In genomic region chr2:149598014-149598395, GRCh38 we compare ENCODE assay signal across 8 cellular contexts. TPM values are rescaled to one million over a fixed set of nuclear protein-coding genes. Genes with fewer than 3 reads are reported as not detected.
DNase-seq lines count a peak whose midpoint lies in the region; ATAC-seq and TF ChIP-seq lines count a peak whose summit lies in the region.

No MANE protein-coding gene starts in this region.

- H3K79me2 ChIP-seq in OCI-LY3 (ENCODE audit: low read length), result no peaks in the 10 kb centered on the region

- H3K36me3 Mint-ChIP-seq in activated CD4-positive, alpha-beta T cell treated with anti-CD3 and anti-CD28 coated beads for 36 hours (ENCODE audit: low read depth), result no peaks in the 10 kb centered on the region

- peaks cover 13% of the 10 kb centered on the region; the same call in 1 of the 2 replicates for H3K9me3 ChIP-seq in OCI-LY3 (ENCODE audit: insufficient read depth, low read length)
- H3K9me3 ChIP-seq in Peyer's patch, result no peaks in the 10 kb centered on the region
- no peaks in the 10 kb centered on the region for H3K9me3 ChIP-seq in effector memory CD4-positive, alpha-beta T cell (ENCODE audit: control insufficient read depth, low read length)

- H3K4me1 ChIP-seq in OCI-LY3 (ENCODE audit: low read length) (peaks cover 11% of the 10 kb centered on the region), foreskin keratinocyte (peaks cover 16% of the 10 kb centered on the region), Peyer's patch (peaks cover 0 to 8% (median 0%) of the 10 kb centered on the region in 4 donors)
- H3K4me1 ChIP-seq in effector memory CD4-positive, alpha-beta T cell (ENCODE audit: control insufficient read depth, insufficient read depth, low read length, poor library complexity, severe bottlenecking), result peaks cover 3% of the 10 kb centered on the region

- H3K27me3 ChIP-seq in OCI-LY3 (ENCODE audit: low read depth, low read length) (no peaks in the 10 kb centered on the region), foreskin keratinocyte (no peaks in the 10 kb centered on the region), Peyer's patch (no peaks in the 10 kb centered on the region)
- H3K27me3 ChIP-seq in effector memory CD4-positive, alpha-beta T cell (replicated peaks; ENCODE audit: control insufficient read depth, insufficient read depth, low read length, poor library complexity, severe bottlenecking), result no peaks in the 10 kb centered on the region

- ATAC-seq in activated CD4-positive, alpha-beta T cell treated with anti-CD3 and anti-CD28 coated beads for 36 hours, result peak; percentile 16
- peak; percentile 12 for ATAC-seq in foreskin keratinocyte
- ATAC-seq in stimulated activated naive CD8-positive, alpha-beta T cell treated with anti-CD3 and anti-CD28 coated beads, Interleukin-15, Interleukin-2, amounts not matched to agents 100 U/mL and 50 U/mL, for 24 hours, result peak; percentile 15

- H3K4me2 ChIP-seq in OCI-LY3 (ENCODE audit: low read length), result peak overlapping the region; percentile 69

- peaks cover 3% of the 10 kb centered on the region for H3K36me3 ChIP-seq in OCI-LY3 (replicated peaks; ENCODE audit: low read depth, low read length)
- no peaks in the 10 kb centered on the region for H3K36me3 ChIP-seq in Peyer's patch
- H3K36me3 ChIP-seq in effector memory CD4-positive, alpha-beta T cell (ENCODE audit: control insufficient read depth, insufficient read depth, low read length), result no peaks in the 10 kb centered on the region

- TF ChIP-seq POLR2A in Peyer's patch (IDR thresholded peaks at IDR 0.05), result no peak

- H3K27ac ChIP-seq in OCI-LY3 (ENCODE audit: low read length) (no peak overlapping the region), foreskin keratinocyte (peak overlapping the region; percentile 2), Peyer's patch (no peak overlapping the region)
- no peak overlapping the region for H3K27ac ChIP-seq in effector memory CD4-positive, alpha-beta T cell (ENCODE audit: insufficient read depth, low read length, poor library complexity, severe bottlenecking)

- POLR2A ChIA-PET in activated CD4-positive, alpha-beta T cell treated with anti-CD3 and anti-CD28 coated beads for 36 hours (lab: Charles Lee), result no interaction called here

- H4K20me1 ChIP-seq in OCI-LY3 (ENCODE audit: insufficient read depth, low read length), result no peaks in the 10 kb centered on the region

- peak overlapping the region; percentile 0 for H3K27ac Mint-ChIP-seq in activated CD4-positive, alpha-beta T cell treated with anti-CD3 and anti-CD28 coated beads for 36 hours

- no peak for DNase-seq in activated CD4-positive, alpha-beta T cell treated with anti-CD3 and anti-CD28 coated beads for 36 hours
- no peak for DNase-seq in activated CD4-positive, alpha-beta T cell treated with anti-CD3 and anti-CD28 coated beads, Interleukin-2, amount 50 U/mL, for 48 hours
- DNase-seq in foreskin keratinocyte (no peak), cerebellar nuclear complex (lab: John Stamatoyannopoulos, UW) (no peak), Peyer's patch (no peak)
- no peak for DNase-seq in stimulated activated naive CD8-positive, alpha-beta T cell treated with anti-CD3 and anti-CD28 coated beads, Interleukin-15, Interleukin-2, amounts not matched to agents 100 U/mL and 50 U/mL, for 24 hours
- DNase-seq in effector memory CD4-positive, alpha-beta T cell, result no peak

- peak overlapping the region; percentile 21; the same call in 1 of the 2 replicates for H3K9ac ChIP-seq in OCI-LY3 (ENCODE audit: low read length)

- H3K27me3 Mint-ChIP-seq in activated CD4-positive, alpha-beta T cell treated with anti-CD3 and anti-CD28 coated beads for 36 hours, result no peaks in the 10 kb centered on the region

- peaks cover 22% of the 10 kb centered on the region for H3K4me1 Mint-ChIP-seq in activated CD4-positive, alpha-beta T cell treated with anti-CD3 and anti-CD28 coated beads for 36 hours

- CTCF ChIA-PET in activated CD4-positive, alpha-beta T cell treated with anti-CD3 and anti-CD28 coated beads for 36 hours (lab: Charles Lee), result interaction anchor here (0.5 to 4.1 kb wide), 13 partner anchors 9 to 1834 kb away, joined by 3 to 20 read pairs (median 4); no protein-coding TSS in a partner anchor

- intact Hi-C loops in activated CD4-positive, alpha-beta T cell treated with anti-CD3 and anti-CD28 coated beads for 36 hours (cut with DNase I, micrococcal nuclease), result loop anchor here (2.0 to 5.0 kb wide), 4 partner anchors 43 to 1839 kb away; no protein-coding TSS in a partner anchor

- H3K4me3 Mint-ChIP-seq in activated CD4-positive, alpha-beta T cell treated with anti-CD3 and anti-CD28 coated beads for 36 hours, result no peak overlapping the region

- peak overlapping the region; percentile 65 for H3K4me3 ChIP-seq in OCI-LY3 (ENCODE audit: low read length)
- H3K4me3 ChIP-seq in Peyer's patch, result no peak overlapping the region
- no peak overlapping the region for H3K4me3 ChIP-seq in effector memory CD4-positive, alpha-beta T cell (ENCODE audit: insufficient read depth, low read depth, low read length, poor library complexity, severe bottlenecking)

- H3K9me3 Mint-ChIP-seq in activated CD4-positive, alpha-beta T cell treated with anti-CD3 and anti-CD28 coated beads for 36 hours (ENCODE audit: low read depth), result no peaks in the 10 kb centered on the region

- TF ChIP-seq CTCF in OCI-LY3 (IDR thresholded peaks at IDR 0.05; ENCODE audit: low read depth, low read length) (no peak), foreskin keratinocyte (conservative IDR thresholded peaks at IDR 0.05) (no peak), Peyer's patch (IDR thresholded peaks at IDR 0.05) (no peak)

- peak overlapping the region; percentile 59 for H2AFZ ChIP-seq in OCI-LY3 (ENCODE audit: low read depth, low read length)

RNA-seq across cellular contexts. Expression of gene MMADHC, which starts 10.4 kb away (rescaled TPM):
- 100 to 1,000 TPM in 1 of 2 experiments, 10 to 100 TPM in 1; 94.7 to 136 TPM for total RNA-seq in activated CD4-positive, alpha-beta T cell treated with anti-CD3 and anti-CD28 coated beads for 36 hours
- 110 and 119 TPM in 2 replicates for total RNA-seq in foreskin keratinocyte
- polyA plus RNA-seq in foreskin keratinocyte, result 90.0 and 97.7 TPM in 2 replicates
- total RNA-seq in Peyer's patch, result 10 to 100 TPM; 35.5 to 61.6 (median 45.5) TPM
